20 cellular contexts compared by ENCODE assay signal in genomic region chr4:125784741-125785140, GRCh38.
DNase-seq lines count a peak whose midpoint lies in the region; ATAC-seq, FAIRE-seq and TF ChIP-seq lines count a peak whose summit lies in the region.
"Had no signal": no experiment of that assay in that cellular context is flagged by ENCODE, and none has a peak within 500 bp of the region (broad histone marks: within the 10 kb centered on the region; RNA-seq: fewer than 3 reads in every experiment).

No MANE protein-coding gene starts in this region.

- DNase-seq in GM12878 (ENCODE audit: low read depth, low spot score), result no peak
- DNase-seq: AML-193; Caco-2; Calu3; CD4-positive, alpha-beta T cell; CD8-positive, alpha-beta T cell; DMS79 treated with DMSO at 0.1 percent for 48 hours; GF-D8 had no signal

- no peak overlapping the region for H3K4me3 ChIP-seq in GM12878
- H3K4me3 ChIP-seq: A549; BLaER1 treated with 17β-estradiol and CSF1 and Interleukin-3, amounts not matched to agents 10 nM and 100 nM had no signal

- TF ChIP-seq RAD21 in GM12878 (IDR thresholded peaks at IDR 0.05; ENCODE audit: insufficient read depth, low read depth, low read length), result no peak

- CTCF ChIA-PET in GM12878 (lab: Yijun Ruan, JAX), result no interaction called here

- no peaks in the 10 kb centered on the region for H4K20me1 ChIP-seq in GM12878 (ENCODE audit: control insufficient read depth, insufficient read depth)
- H4K20me1 ChIP-seq: BLaER1 treated with 17β-estradiol and CSF1 and Interleukin-3, amounts not matched to agents 10 nM and 100 nM had no signal

- SMC1A ChIA-PET in GM12878 (lab: Charles Lee; ENCODE audit: uncharacterized antibody, unreplicated experiment), result interaction anchor here (1.0 kb wide), 1 partner anchor 9 kb away, joined by 3 read pairs; no protein-coding TSS in a partner anchor

- H3K4me1 ChIP-seq in GM12878 (ENCODE audit: control insufficient read depth, insufficient read depth, low read length), result no peaks in the 10 kb centered on the region
- H3K4me1 ChIP-seq: A549; BLaER1 treated with 17β-estradiol and CSF1 and Interleukin-3, amounts not matched to agents 10 nM and 100 nM; Caco-2 had no signal

- intact Hi-C loops in GM12878 (cut with micrococcal nuclease; ENCODE audit: unreplicated experiment), result no loop called here

- POLR2A ChIA-PET in GM12878 (lab: Charles Lee), result no interaction called here

- H3K9me3 ChIP-seq in GM12878 (replicated peaks; ENCODE audit: control insufficient read depth, insufficient read depth, low read length), result no peaks in the 10 kb centered on the region
- H3K9me3 ChIP-seq: A549; BLaER1 treated with 17β-estradiol and CSF1 and Interleukin-3, amounts not matched to agents 10 nM and 100 nM; Caco-2 had no signal

- no peaks in the 10 kb centered on the region for H3K27me3 ChIP-seq in GM12878 (replicated peaks in 1 of 2; ENCODE audit: control insufficient read depth in 2 of 2, insufficient read depth in 2 of 2, low read length in 1 of 2)
- H3K27me3 ChIP-seq: BLaER1 treated with 17β-estradiol and CSF1 and Interleukin-3, amounts not matched to agents 10 nM and 100 nM had no signal

- H3K4me2 ChIP-seq in GM12878 (ENCODE audit: control insufficient read depth, insufficient read depth), result no peak overlapping the region
- H3K4me2 ChIP-seq: A549; BLaER1 treated with 17β-estradiol and CSF1 and Interleukin-3, amounts not matched to agents 10 nM and 100 nM had no signal

- TF ChIP-seq EP300 in GM12878 (IDR thresholded peaks at IDR 0.05; ENCODE audit: borderline replicate concordance in 1 of 2, control insufficient read depth in 1 of 2, low read depth in 2 of 2, low read length in 2 of 2), result no peak

- no peak overlapping the region for H2AFZ ChIP-seq in GM12878 (ENCODE audit: control insufficient read depth, low read depth, low read length)

- RAD21 ChIA-PET in GM12878 (lab: Charles Lee; ENCODE audit: unreplicated experiment), result no interaction called here

- no peak overlapping the region for H3K27ac ChIP-seq in GM12878 (ENCODE audit: control insufficient read depth, insufficient read depth)
- H3K27ac ChIP-seq: 22Rv1; A549; BLaER1 treated with 17β-estradiol and CSF1 and Interleukin-3, amounts not matched to agents 10 nM and 100 nM; C4-2B had no signal

- H3K36me3 ChIP-seq in GM12878 (ENCODE audit: control insufficient read depth in 2 of 2, insufficient read depth in 2 of 2, low read length in 1 of 2), result no peaks in the 10 kb centered on the region
- H3K36me3 ChIP-seq: BLaER1 treated with 17β-estradiol and CSF1 and Interleukin-3, amounts not matched to agents 10 nM and 100 nM had no signal

- H3K9ac ChIP-seq in GM12878 (ENCODE audit: control insufficient read depth, insufficient read depth, low read length), result no peak overlapping the region
- H3K9ac ChIP-seq: BLaER1 treated with 17β-estradiol and CSF1 and Interleukin-3, amounts not matched to agents 10 nM and 100 nM had no signal

- FAIRE-seq in GM12878 (lab: Jason Lieb, UNC), result no peak
- FAIRE-seq: A549, D721Med, G401.6, GM12892, GM18507 had no signal

- no peak for TF ChIP-seq CTCF in GM12878 (IDR thresholded peaks at IDR 0.05 in 2 of 3, conservative IDR thresholded peaks at IDR 0.05 in 1 of 3; ENCODE audit: control insufficient read depth in 2 of 3, extremely low read depth in 1 of 3, insufficient read depth in 1 of 3, low read depth in 3 of 3, low read length in 3 of 3)

- ATAC-seq in GM18861 (IDR thresholded peaks at IDR 0.05; ENCODE audit: unreplicated experiment), result peak; percentile 46
- peak; percentile 59 for ATAC-seq in HG03432 (IDR thresholded peaks at IDR 0.05; ENCODE audit: unreplicated experiment)
- ATAC-seq in GM12878, result peak; percentile 72
- ATAC-seq in HG03139 (IDR thresholded peaks at IDR 0.05; ENCODE audit: unreplicated experiment), result no peak
- ATAC-seq in GM19328 (IDR thresholded peaks at IDR 0.05; ENCODE audit: unreplicated experiment), result no peak
- ATAC-seq: A549; CD8-positive, alpha-beta T cell had no signal

- in situ Hi-C loops in GM12878 (cut with MboI), result no loop called here

- no TSS peak for BruUV-seq in GM12878 (replicated peaks; lab: Mats Ljungman, UMichigan)

- no peak for TF ChIP-seq POLR2A in GM12878 (IDR thresholded peaks at IDR 0.05; ENCODE audit: low read depth, low read length)

- no peaks in the 10 kb centered on the region for H3K79me2 ChIP-seq in GM12878 (ENCODE audit: control insufficient read depth, insufficient read depth, low read length)

TF ChIP-seq in GM12878, 131 proteins besides CTCF, POLR2A, EP300 and RAD21:
- TF ChIP-seq WRNIP1 (IDR thresholded peaks at IDR 0.05; ENCODE audit: borderline replicate concordance, low read depth, low read length), result no peak
- TF ChIP-seq MTA2 (IDR thresholded peaks at IDR 0.05; ENCODE audit: low read depth), result peak; percentile 49; the same call in 1 of the 2 replicates
- TF ChIP-seq ATF7 (IDR thresholded peaks at IDR 0.05; ENCODE audit: low read depth), result 0 out of 2 replicates have a peak, but pooled peaks have one; percentile 19
TF ChIP-seq in GM12878: peak in this region for 2.

Comparison
In these comparisons a context has a peak if more than half of its experiments do, and no peak if none do; other contexts are left out.
1. ATAC-seq: peak in GM18861 (single experiment), HG03432 (single experiment) and GM12878 (single experiment); none in HG03139 (single experiment) and GM19328 (single experiment).